9 cellular contexts compared by ENCODE assay signal in the genomic region with DNA sequence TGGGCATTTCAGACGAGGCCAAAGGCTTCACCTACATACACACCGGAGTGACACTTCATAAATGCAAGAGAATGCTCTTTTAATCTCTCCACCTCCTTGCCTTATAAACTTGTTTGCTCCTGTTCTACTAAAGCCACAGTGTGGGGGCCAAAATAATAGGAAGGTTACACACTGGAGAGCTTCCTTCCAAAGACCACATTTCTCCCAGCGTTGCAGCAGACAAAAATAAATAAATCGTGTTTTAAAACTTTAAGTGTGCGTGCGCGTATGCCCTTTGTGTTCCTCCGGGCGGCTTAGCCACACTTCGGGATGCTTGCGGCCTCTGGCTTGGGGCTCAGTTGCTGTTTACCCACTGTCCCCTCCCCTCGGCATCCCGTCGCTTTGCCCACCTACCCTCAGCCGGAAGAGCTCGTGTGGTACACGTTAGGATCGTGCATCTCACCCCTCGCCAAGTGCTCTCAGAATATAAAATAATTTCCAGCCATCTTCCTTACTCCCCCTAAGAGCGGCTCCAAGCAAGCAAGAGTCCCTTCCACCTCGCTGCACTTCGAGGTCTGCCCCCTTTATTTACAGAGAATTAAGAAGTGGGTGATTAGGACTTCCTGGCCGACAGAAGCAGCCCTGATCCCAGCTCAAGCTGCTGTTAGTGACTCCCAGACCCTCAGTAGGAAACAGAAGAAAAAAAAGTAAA. TPM values are rescaled to one million over a fixed set of nuclear protein-coding genes. Genes with fewer than 3 reads are reported as not detected.
DNase-seq lines count a peak whose midpoint lies in the region; ATAC-seq and TF ChIP-seq lines count a peak whose summit lies in the region.
"Had no signal": no experiment of that assay in that cellular context is flagged by ENCODE, and none has a peak within 500 bp of the region (broad histone marks: within the 10 kb centered on the region; RNA-seq: fewer than 3 reads in every experiment).

No MANE protein-coding gene starts in this region.

- peaks cover 13% of the 10 kb centered on the region for H3K27me3 ChIP-seq in CD8-positive, alpha-beta T cell (ENCODE audit: insufficient read depth, low read length)
- H3K27me3 ChIP-seq in NT2/D1 (ENCODE audit: insufficient read depth, insufficient read length) (peaks cover 50% of the 10 kb centered on the region), neuronal stem cell (ENCODE audit: control insufficient read depth in 3 of 3, insufficient read depth in 3 of 3, low read depth in 1 of 3, low read length in 3 of 3) (no peaks in the 10 kb centered on the region)

- POLR2A ChIA-PET in CD8-positive, alpha-beta T cell (lab: Charles Lee) = no interaction called here

- no peak for TF ChIP-seq CTCF in CD8-positive, alpha-beta T cell (IDR thresholded peaks at IDR 0.05)

- no peak overlapping the region for H4K8ac ChIP-seq in neuronal stem cell (ENCODE audit: low read depth, low read length)

- H3K9me3 Mint-ChIP-seq in CD8-positive, alpha-beta T cell = no peaks in the 10 kb centered on the region

- peak overlapping the region; percentile 66 for H3K4me2 ChIP-seq in neuronal stem cell (ENCODE audit: insufficient read depth, low read length, poor library complexity, severe bottlenecking)

- H3K4me1 ChIP-seq in CD8-positive, alpha-beta T cell (ENCODE audit: insufficient read depth, low read length) = peaks cover 24% of the 10 kb centered on the region
- H3K4me1 ChIP-seq in NT2/D1 (ENCODE audit: insufficient read depth, insufficient read length) (no peaks in the 10 kb centered on the region), neuronal stem cell (ENCODE audit: control insufficient read depth in 2 of 2, insufficient read depth in 1 of 2, low read depth in 1 of 2, low read length in 2 of 2) (peaks cover 2 to 17% of the 10 kb centered on the region in 2 donors)

- no peak overlapping the region for H2BK12ac ChIP-seq in neuronal stem cell (ENCODE audit: low read length)

- H3K14ac ChIP-seq in neuronal stem cell (ENCODE audit: low read length) = no peak overlapping the region

- no peak overlapping the region for H3K4me3 ChIP-seq in CD8-positive, alpha-beta T cell (ENCODE audit: low read depth, low read length)
- H3K4me3 ChIP-seq in NT2/D1 (ENCODE audit: insufficient read length, low read depth) (peak overlapping the region; percentile 39), neuronal stem cell (ENCODE audit: low read length in 2 of 2) (peak overlapping the region; percentile 93 to 99)

- H4K91ac ChIP-seq in neuronal stem cell (ENCODE audit: low read depth, low read length, poor library complexity) = no peak overlapping the region

- no peak for ATAC-seq in CD8-positive, alpha-beta T cell
- ATAC-seq in GM21737 (IDR thresholded peaks at IDR 0.05; ENCODE audit: unreplicated experiment) = no peak

- H3K4me3 Mint-ChIP-seq in CD8-positive, alpha-beta T cell = peak overlapping the region; percentile 16

- H3K9me3 ChIP-seq in CD8-positive, alpha-beta T cell (ENCODE audit: low read length) = no peaks in the 10 kb centered on the region
- H3K9me3 ChIP-seq in NT2/D1 (ENCODE audit: insufficient read depth, low read length) (no peaks in the 10 kb centered on the region), neuronal stem cell (replicated peaks in 1 of 2; ENCODE audit: control insufficient read depth in 2 of 2, insufficient read depth in 1 of 2, low read depth in 1 of 2, low read length in 2 of 2) (no peaks in the 10 kb centered on the region)

- peak overlapping the region; percentile 62 for H3K18ac ChIP-seq in neuronal stem cell (ENCODE audit: low read length)

- no peak overlapping the region for H3K23ac ChIP-seq in neuronal stem cell (ENCODE audit: low read depth, low read length, poor library complexity)

- H2BK15ac ChIP-seq in neuronal stem cell (ENCODE audit: low read length) = peak overlapping the region; percentile 70

- intact Hi-C loops in CD8-positive, alpha-beta T cell (cut with DNase I, micrococcal nuclease) = no loop called here

- no peak overlapping the region for H3K9ac ChIP-seq in NT2/D1 (ENCODE audit: insufficient read length, low read depth)
- peak overlapping the region; percentile 86 for H3K9ac ChIP-seq in neuronal stem cell (ENCODE audit: low read depth, low read length, poor library complexity)

- H3K79me1 ChIP-seq in neuronal stem cell (ENCODE audit: low read depth, low read length) = peaks cover 8% of the 10 kb centered on the region

- CTCF ChIA-PET in CD8-positive, alpha-beta T cell (lab: Charles Lee) = no interaction called here

- no CpG with 5 or more reads among the region's 23 CpGs for WGBS in neuronal stem cell (ENCODE audit: extremely low coverage in 2 of 2, insufficient read length in 2 of 2, insufficient replicate concordance in 1 of 2), 2 donors

- no peaks in the 10 kb centered on the region for H3K36me3 ChIP-seq in CD8-positive, alpha-beta T cell (ENCODE audit: insufficient read depth, low read length)
- H3K36me3 ChIP-seq in NT2/D1 (ENCODE audit: insufficient read depth, insufficient read length, low read length) (no peaks in the 10 kb centered on the region), neuronal stem cell (replicated peaks in 1 of 2; ENCODE audit: control insufficient read depth in 2 of 2, insufficient read depth in 2 of 2, low read length in 2 of 2) (peaks cover 7 to 40% of the 10 kb centered on the region in 2 donors)

- no peak overlapping the region for H3K27ac Mint-ChIP-seq in CD8-positive, alpha-beta T cell

- H2BK5ac ChIP-seq in neuronal stem cell (ENCODE audit: low read length) = peak overlapping the region; percentile 78

- H3K4ac ChIP-seq in neuronal stem cell (ENCODE audit: low read length) = no peak overlapping the region

- peaks cover 2% of the 10 kb centered on the region for H3K36me3 Mint-ChIP-seq in CD8-positive, alpha-beta T cell

- peaks cover 46% of the 10 kb centered on the region for H3K4me1 Mint-ChIP-seq in CD8-positive, alpha-beta T cell (ENCODE audit: low read depth)

- H3K27me3 Mint-ChIP-seq in CD8-positive, alpha-beta T cell (ENCODE audit: low read depth) = peaks cover 83% of the 10 kb centered on the region

- no peak overlapping the region for H2BK120ac ChIP-seq in neuronal stem cell (ENCODE audit: low read depth, low read length)

- H3K27ac ChIP-seq in CD8-positive, alpha-beta T cell (ENCODE audit: low read depth, low read length) = no peak overlapping the region
- H3K27ac ChIP-seq in epithelial cell of prostate (peak overlapping the region; percentile 97), neuronal stem cell (replicated peaks; ENCODE audit: low read length) (peak overlapping the region; percentile 70)

- H2AFZ ChIP-seq in neuronal stem cell (ENCODE audit: low read length) = peak overlapping the region; percentile 95

- H2AK5ac ChIP-seq in neuronal stem cell (ENCODE audit: low read depth, low read length) = peak overlapping the region; percentile 96

- no peak for DNase-seq in CD8-positive, alpha-beta T cell
- DNase-seq in NT2/D1 (ENCODE audit: low read depth, low spot score) = no peak
- no peak for DNase-seq in epithelial cell of prostate (ENCODE audit: low read depth, low spot score)
- peak; percentile 53 for DNase-seq in neuronal stem cell (ENCODE audit: low spot score)
- DNase-seq in HPDE6-E6E7 (ENCODE audit: extremely low spot score) = no peak
- no peak for DNase-seq in SW 1271 (lab: John Stamatoyannopoulos, UW)
- DNase-seq in NCI-H2029 (lab: John Stamatoyannopoulos, UW) = no peak
- DNase-seq: activated CD4-positive, alpha-beta T cell treated with anti-CD3 and anti-CD28 coated beads for 1 hour had no signal

RNA-seq across cellular contexts. Expression of gene MEIS2, which starts 3.3 kb away (rescaled TPM):
- not detected for total RNA-seq in CD8-positive, alpha-beta T cell
- 50.7 TPM for polyA plus RNA-seq in neuronal stem cell (2013, experiment 1 of 2)
- 50.7 TPM for polyA plus RNA-seq in neuronal stem cell (2013, experiment 2 of 2)
